1 cellular context compared by ENCODE assay signal in the genomic region with DNA sequence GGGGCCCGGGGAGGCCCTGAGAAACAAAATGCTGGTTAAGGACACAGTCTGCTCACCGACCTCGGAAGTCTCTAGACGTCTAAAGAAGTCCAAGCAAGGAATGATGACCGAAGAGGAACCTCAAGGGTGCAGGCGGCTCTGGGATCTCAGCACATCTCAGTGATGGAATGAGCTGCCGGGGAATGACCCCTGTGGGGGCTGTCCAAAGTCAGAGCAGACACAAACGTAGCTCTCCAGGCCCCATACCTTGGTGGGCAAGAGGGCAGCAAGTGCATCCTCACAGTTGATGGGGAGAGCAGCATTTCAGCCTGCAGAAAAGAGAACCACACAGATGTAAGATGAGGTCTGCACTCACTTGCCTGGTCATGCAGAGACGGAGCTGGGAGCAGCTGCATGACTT.
TF ChIP-seq lines count a peak whose summit lies in the region.

No MANE protein-coding gene starts in this region.

TF ChIP-seq in GM23338, 12 proteins besides CTCF, POLR2A, EP300 and RAD21 (continued from another document):
- TF ChIP-seq, protein P1, sequence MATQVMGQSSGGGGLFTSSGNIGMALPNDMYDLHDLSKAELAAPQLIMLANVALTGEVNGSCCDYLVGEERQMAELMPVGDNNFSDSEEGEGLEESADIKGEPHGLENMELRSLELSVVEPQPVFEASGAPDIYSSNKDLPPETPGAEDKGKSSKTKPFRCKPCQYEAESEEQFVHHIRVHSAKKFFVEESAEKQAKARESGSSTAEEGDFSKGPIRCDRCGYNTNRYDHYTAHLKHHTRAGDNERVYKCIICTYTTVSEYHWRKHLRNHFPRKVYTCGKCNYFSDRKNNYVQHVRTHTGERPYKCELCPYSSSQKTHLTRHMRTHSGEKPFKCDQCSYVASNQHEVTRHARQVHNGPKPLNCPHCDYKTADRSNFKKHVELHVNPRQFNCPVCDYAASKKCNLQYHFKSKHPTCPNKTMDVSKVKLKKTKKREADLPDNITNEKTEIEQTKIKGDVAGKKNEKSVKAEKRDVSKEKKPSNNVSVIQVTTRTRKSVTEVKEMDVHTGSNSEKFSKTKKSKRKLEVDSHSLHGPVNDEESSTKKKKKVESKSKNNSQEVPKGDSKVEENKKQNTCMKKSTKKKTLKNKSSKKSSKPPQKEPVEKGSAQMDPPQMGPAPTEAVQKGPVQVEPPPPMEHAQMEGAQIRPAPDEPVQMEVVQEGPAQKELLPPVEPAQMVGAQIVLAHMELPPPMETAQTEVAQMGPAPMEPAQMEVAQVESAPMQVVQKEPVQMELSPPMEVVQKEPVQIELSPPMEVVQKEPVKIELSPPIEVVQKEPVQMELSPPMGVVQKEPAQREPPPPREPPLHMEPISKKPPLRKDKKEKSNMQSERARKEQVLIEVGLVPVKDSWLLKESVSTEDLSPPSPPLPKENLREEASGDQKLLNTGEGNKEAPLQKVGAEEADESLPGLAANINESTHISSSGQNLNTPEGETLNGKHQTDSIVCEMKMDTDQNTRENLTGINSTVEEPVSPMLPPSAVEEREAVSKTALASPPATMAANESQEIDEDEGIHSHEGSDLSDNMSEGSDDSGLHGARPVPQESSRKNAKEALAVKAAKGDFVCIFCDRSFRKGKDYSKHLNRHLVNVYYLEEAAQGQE (IDR thresholded peaks at IDR 0.05; ENCODE audit: unreplicated experiment): no peak
- TF ChIP-seq, protein P2, sequence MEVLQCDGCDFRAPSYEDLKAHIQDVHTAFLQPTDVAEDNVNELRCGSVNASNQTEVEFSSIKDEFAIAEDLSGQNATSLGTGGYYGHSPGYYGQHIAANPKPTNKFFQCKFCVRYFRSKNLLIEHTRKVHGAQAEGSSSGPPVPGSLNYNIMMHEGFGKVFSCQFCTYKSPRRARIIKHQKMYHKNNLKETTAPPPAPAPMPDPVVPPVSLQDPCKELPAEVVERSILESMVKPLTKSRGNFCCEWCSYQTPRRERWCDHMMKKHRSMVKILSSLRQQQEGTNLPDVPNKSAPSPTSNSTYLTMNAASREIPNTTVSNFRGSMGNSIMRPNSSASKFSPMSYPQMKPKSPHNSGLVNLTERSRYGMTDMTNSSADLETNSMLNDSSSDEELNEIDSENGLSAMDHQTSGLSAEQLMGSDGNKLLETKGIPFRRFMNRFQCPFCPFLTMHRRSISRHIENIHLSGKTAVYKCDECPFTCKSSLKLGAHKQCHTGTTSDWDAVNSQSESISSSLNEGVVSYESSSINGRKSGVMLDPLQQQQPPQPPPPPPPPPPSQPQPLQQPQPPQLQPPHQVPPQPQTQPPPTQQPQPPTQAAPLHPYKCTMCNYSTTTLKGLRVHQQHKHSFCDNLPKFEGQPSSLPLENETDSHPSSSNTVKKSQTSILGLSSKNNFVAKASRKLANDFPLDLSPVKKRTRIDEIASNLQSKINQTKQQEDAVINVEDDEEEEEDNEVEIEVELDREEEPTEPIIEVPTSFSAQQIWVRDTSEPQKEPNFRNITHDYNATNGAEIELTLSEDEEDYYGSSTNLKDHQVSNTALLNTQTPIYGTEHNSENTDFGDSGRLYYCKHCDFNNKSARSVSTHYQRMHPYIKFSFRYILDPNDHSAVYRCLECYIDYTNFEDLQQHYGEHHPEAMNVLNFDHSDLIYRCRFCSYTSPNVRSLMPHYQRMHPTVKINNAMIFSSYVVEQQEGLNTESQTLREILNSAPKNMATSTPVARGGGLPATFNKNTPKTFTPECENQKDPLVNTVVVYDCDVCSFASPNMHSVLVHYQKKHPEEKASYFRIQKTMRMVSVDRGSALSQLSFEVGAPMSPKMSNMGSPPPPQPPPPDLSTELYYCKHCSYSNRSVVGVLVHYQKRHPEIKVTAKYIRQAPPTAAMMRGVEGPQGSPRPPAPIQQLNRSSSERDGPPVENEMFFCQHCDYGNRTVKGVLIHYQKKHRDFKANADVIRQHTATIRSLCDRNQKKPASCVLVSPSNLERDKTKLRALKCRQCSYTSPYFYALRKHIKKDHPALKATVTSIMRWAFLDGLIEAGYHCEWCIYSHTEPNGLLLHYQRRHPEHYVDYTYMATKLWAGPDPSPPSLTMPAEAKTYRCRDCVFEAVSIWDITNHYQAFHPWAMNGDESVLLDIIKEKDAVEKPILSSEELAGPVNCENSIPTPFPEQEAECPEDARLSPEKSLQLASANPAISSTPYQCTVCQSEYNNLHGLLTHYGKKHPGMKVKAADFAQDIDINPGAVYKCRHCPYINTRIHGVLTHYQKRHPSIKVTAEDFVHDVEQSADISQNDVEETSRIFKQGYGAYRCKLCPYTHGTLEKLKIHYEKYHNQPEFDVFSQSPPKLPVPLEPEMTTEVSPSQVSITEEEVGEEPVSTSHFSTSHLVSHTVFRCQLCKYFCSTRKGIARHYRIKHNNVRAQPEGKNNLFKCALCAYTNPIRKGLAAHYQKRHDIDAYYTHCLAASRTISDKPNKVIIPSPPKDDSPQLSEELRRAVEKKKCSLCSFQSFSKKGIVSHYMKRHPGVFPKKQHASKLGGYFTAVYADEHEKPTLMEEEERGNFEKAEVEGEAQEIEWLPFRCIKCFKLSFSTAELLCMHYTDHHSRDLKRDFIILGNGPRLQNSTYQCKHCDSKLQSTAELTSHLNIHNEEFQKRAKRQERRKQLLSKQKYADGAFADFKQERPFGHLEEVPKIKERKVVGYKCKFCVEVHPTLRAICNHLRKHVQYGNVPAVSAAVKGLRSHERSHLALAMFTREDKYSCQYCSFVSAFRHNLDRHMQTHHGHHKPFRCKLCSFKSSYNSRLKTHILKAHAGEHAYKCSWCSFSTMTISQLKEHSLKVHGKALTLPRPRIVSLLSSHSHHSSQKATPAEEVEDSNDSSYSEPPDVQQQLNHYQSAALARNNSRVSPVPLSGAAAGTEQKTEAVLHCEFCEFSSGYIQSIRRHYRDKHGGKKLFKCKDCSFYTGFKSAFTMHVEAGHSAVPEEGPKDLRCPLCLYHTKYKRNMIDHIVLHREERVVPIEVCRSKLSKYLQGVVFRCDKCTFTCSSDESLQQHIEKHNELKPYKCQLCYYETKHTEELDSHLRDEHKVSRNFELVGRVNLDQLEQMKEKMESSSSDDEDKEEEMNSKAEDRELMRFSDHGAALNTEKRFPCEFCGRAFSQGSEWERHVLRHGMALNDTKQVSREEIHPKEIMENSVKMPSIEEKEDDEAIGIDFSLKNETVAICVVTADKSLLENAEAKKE (CRISPR knock-in tag; IDR thresholded peaks at IDR 0.05): no peak
- TF ChIP-seq EZH2 (IDR thresholded peaks at IDR 0.05; ENCODE audit: low read depth, unreplicated experiment) (no peak), EZH2phosphoT487 (IDR thresholded peaks at IDR 0.05; ENCODE audit: unreplicated experiment) (no peak), ZNF331 (CRISPR knock-in tag; IDR thresholded peaks at IDR 0.05; ENCODE audit: low read depth) (no peak), STAT1 (IDR thresholded peaks at IDR 0.05; ENCODE audit: unreplicated experiment) (no peak), NANOG (IDR thresholded peaks at IDR 0.05; ENCODE audit: borderline replicate concordance) (no peak)
- TF ChIP-seq, protein P3, sequence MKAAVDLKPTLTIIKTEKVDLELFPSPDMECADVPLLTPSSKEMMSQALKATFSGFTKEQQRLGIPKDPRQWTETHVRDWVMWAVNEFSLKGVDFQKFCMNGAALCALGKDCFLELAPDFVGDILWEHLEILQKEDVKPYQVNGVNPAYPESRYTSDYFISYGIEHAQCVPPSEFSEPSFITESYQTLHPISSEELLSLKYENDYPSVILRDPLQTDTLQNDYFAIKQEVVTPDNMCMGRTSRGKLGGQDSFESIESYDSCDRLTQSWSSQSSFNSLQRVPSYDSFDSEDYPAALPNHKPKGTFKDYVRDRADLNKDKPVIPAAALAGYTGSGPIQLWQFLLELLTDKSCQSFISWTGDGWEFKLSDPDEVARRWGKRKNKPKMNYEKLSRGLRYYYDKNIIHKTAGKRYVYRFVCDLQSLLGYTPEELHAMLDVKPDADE (IDR thresholded peaks at IDR 0.05): no peak
